8 cellular contexts compared by ENCODE assay signal in the genomic region with DNA sequence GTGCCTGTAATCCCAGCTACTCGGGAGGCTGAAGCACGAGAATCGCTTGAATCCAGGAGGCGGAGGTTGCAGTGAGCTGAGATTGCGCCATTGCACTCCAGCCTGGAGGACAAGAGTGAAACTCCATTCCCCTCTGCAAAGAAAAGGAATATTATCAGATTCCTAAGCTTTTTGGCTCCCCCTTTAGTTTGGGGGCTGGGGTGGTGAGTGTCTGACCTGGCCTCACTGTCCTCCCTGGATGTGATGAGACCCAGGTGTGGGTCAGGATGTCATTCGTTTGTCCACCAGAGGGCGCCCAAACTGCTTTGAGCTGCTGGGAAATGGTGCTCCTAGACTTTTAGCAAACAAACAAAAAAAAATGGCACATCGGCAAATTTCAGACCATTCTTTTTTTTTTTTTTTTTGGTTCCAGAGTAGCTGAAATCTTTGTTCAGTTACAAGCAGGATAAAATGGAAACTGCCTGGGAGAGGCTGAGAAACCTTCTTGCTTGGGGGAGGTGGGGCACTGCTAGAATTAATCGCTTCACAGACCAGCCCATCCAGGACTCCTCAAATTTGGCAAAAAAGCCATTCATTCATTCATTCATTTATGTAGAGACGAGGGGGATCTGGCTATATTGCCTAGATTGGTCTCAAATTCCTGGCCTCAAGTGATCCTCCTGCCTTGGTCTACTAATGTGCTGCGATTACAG. TPM values are rescaled to one million over a fixed set of nuclear protein-coding genes. Genes with fewer than 3 reads are reported as not detected.
A peak's percentile ranks its signal among the peaks of the same experiment; 100 is the strongest.
DNase-seq lines count a peak whose midpoint lies in the region; ATAC-seq and TF ChIP-seq lines count a peak whose summit lies in the region.

No MANE protein-coding gene starts in this region.

- no peak overlapping the region for H3K18ac ChIP-seq in trophoblast cell (ENCODE audit: low read length)

- no peaks in the 10 kb centered on the region for H3K9me3 ChIP-seq in SK-N-MC (ENCODE audit: low read depth, low read length)
- H3K9me3 ChIP-seq in trophoblast cell (ENCODE audit: insufficient read depth, low read depth, low read length), result peaks cover 4% of the 10 kb centered on the region
- H3K9me3 ChIP-seq in upper lobe of right lung, result no peaks in the 10 kb centered on the region

- no peak overlapping the region for H3K14ac ChIP-seq in trophoblast cell (ENCODE audit: low read length)

- H3K79me2 ChIP-seq in trophoblast cell (ENCODE audit: control insufficient read depth, insufficient read depth, low read length, poor library complexity), result no peaks in the 10 kb centered on the region

- ATAC-seq in upper lobe of right lung, result peak; percentile 77
- ATAC-seq in HG02970 (IDR thresholded peaks at IDR 0.05; ENCODE audit: low FRiP score, unreplicated experiment), result no peak

- TF ChIP-seq CTCF in Calu3 (IDR thresholded peaks at IDR 0.05; ENCODE audit: unreplicated experiment) (no peak), upper lobe of right lung (IDR thresholded peaks at IDR 0.05) (peak; percentile 80)

- H2BK120ac ChIP-seq in trophoblast cell (ENCODE audit: insufficient read depth, low read length, poor library complexity), result no peak overlapping the region

- H3K27ac Mint-ChIP-seq in Calu3 (ENCODE audit: unreplicated experiment), result no peak overlapping the region

- H3K4me3 ChIP-seq in SK-N-MC (no peak overlapping the region), trophoblast cell (ENCODE audit: low read depth, low read length) (no peak overlapping the region), upper lobe of right lung (no peak overlapping the region)

- H2AK5ac ChIP-seq in trophoblast cell (ENCODE audit: low read length), result no peak overlapping the region

- no peaks in the 10 kb centered on the region for H3K9me3 Mint-ChIP-seq in Calu3 (ENCODE audit: low read depth, unreplicated experiment)

- H3K27me3 ChIP-seq in trophoblast cell (ENCODE audit: insufficient read depth, low read length), result no peaks in the 10 kb centered on the region
- H3K27me3 ChIP-seq in upper lobe of right lung, result no peaks in the 10 kb centered on the region

- H3K36me3 Mint-ChIP-seq in Calu3 (ENCODE audit: insufficient read depth, unreplicated experiment), result peaks cover 97% of the 10 kb centered on the region

- no peak overlapping the region for H3K4me3 Mint-ChIP-seq in Calu3 (ENCODE audit: low read depth, unreplicated experiment)

- no peak overlapping the region for H3K23ac ChIP-seq in trophoblast cell (ENCODE audit: low read length)

- DNase-seq in Calu3 (peak; percentile 71), HuH-7.5 (ENCODE audit: low spot score) (peak; percentile 73), SK-N-MC (ENCODE audit: low read depth, low spot score) (no peak), glomerular visceral epithelial cell (ENCODE audit: extremely low spot score) (peak; percentile 75), trophoblast cell (peak; percentile 85 to 91), upper lobe of right lung (peak; percentile 80)
- DNase-seq in activated naive CD4-positive, alpha-beta T cell (lab: John Stamatoyannopoulos, UW), result peak; percentile 25 to 72 (median 60)

- CTCF ChIA-PET in Calu3 (lab: Charles Lee), result interaction anchor here (0.6 to 1.2 kb wide), 4 partner anchors 77 to 189 kb away, joined by 3 to 5 read pairs (median 4); no protein-coding TSS in a partner anchor

- H3K9ac ChIP-seq in SK-N-MC (ENCODE audit: insufficient read length) (no peak overlapping the region), trophoblast cell (ENCODE audit: low read length) (no peak overlapping the region)

- H2AFZ ChIP-seq in trophoblast cell (ENCODE audit: insufficient read depth, low read length, poor library complexity), result no peak overlapping the region

- no peak overlapping the region for H3K4ac ChIP-seq in trophoblast cell (ENCODE audit: low read depth, low read length)

- H3K79me1 ChIP-seq in trophoblast cell (ENCODE audit: low read length), result no peaks in the 10 kb centered on the region

- H4K91ac ChIP-seq in trophoblast cell (ENCODE audit: low read depth, low read length), result no peak overlapping the region

- H4K12ac ChIP-seq in trophoblast cell (ENCODE audit: low read depth, low read length), result no peak overlapping the region

- no CpG with 5 or more reads among the region's 11 CpGs for WGBS in trophoblast cell (ENCODE audit: extremely low coverage, insufficient coverage, insufficient read length)

- no TSS peak for BruUV-seq in Calu3 (replicated peaks; lab: Mats Ljungman, UMichigan)

- H3K4me2 ChIP-seq in trophoblast cell (ENCODE audit: low read length), result no peak overlapping the region

- intact Hi-C loops in Calu3 (cut with micrococcal nuclease; ENCODE audit: unreplicated experiment) (no loop called here), upper lobe of right lung (cut with DNase I) (loop anchor here (5.0 kb wide), 1 partner anchor 89 kb away; no protein-coding TSS in a partner anchor)

- H3K27me3 Mint-ChIP-seq in Calu3 (ENCODE audit: unreplicated experiment), result no peaks in the 10 kb centered on the region

- peak overlapping the region; percentile 50; the same call in 1 of the 2 replicates for H3K27ac ChIP-seq in SK-N-MC
- H3K27ac ChIP-seq in trophoblast cell (ENCODE audit: low read depth, low read length), result no peak overlapping the region
- no peak overlapping the region for H3K27ac ChIP-seq in upper lobe of right lung

- H2BK5ac ChIP-seq in trophoblast cell (ENCODE audit: low read depth, low read length, poor library complexity), result no peak overlapping the region

- no peak overlapping the region for H2BK12ac ChIP-seq in trophoblast cell (ENCODE audit: low read length)

- peaks cover 85% of the 10 kb centered on the region for H3K36me3 ChIP-seq in SK-N-MC (ENCODE audit: insufficient read depth, low read length)
- H3K36me3 ChIP-seq in trophoblast cell (ENCODE audit: control insufficient read depth in 1 of 2, insufficient read depth in 2 of 2, low read length in 2 of 2), result peaks cover 86 to 90% of the 10 kb centered on the region in 2 experiments
- H3K36me3 ChIP-seq in upper lobe of right lung, result peaks cover 91% of the 10 kb centered on the region

- H3K4me1 ChIP-seq in trophoblast cell (ENCODE audit: control insufficient read depth in 1 of 2, insufficient read depth in 2 of 2, low read length in 2 of 2) (no peaks in the 10 kb centered on the region), upper lobe of right lung (peaks cover 7% of the 10 kb centered on the region)

- no peaks in the 10 kb centered on the region for H3K4me1 Mint-ChIP-seq in Calu3 (ENCODE audit: low read depth, unreplicated experiment)

- no peak overlapping the region for H4K8ac ChIP-seq in trophoblast cell (ENCODE audit: low read depth, low read length)

RNA-seq across cellular contexts. Expression of a gene that starts 29.4 kb away (rescaled TPM):
- total RNA-seq in Calu3 (2022) (31.8 and 36.4 TPM in 2 replicates), upper lobe of right lung (1.1 TPM)
- polyA plus RNA-seq in trophoblast cell (2013), result 9.0 and 11.0 TPM in 2 replicates

RNA-seq across cellular contexts. Expression of a gene that starts 36.9 kb away (rescaled TPM):
- total RNA-seq in Calu3 (2022), result 289 and 294 TPM in 2 replicates
- 105 and 112 TPM in 2 replicates for polyA plus RNA-seq in trophoblast cell (2013)
- 242 TPM for total RNA-seq in upper lobe of right lung

Comparison
In these comparisons a context has a peak if more than half of its experiments do, and no peak if none do; other contexts are left out.
1. RNA of a gene that starts 29.4 kb away (total RNA-seq): 31.8 to 36.4 TPM in Calu3; 1.1 TPM in upper lobe of right lung (single experiment); every median in the first group is over 10 times any median in the second.